3 cellular contexts compared by ENCODE assay signal in genomic region chr17:4118095-4118743, GRCh38.
TF ChIP-seq lines count a peak whose summit lies in the region.

No MANE protein-coding gene starts in this region.

TF ChIP-seq in A549, 52 proteins besides CTCF, POLR2A, EP300 and RAD21:
- TF ChIP-seq NFE2L2 (conservative IDR thresholded peaks at IDR 0.05; ENCODE audit: low read length) (peak; percentile 30; the same call in 1 of the 2 replicates), REST (IDR thresholded peaks at IDR 0.05) (no peak), MAFK (IDR thresholded peaks at IDR 0.05; ENCODE audit: partially characterized antibody) (peak; percentile 61)

TF ChIP-seq in GM23338, 12 proteins besides CTCF, POLR2A, EP300 and RAD21 (continues in another document):
- TF ChIP-seq JUNB (IDR thresholded peaks at IDR 0.05; ENCODE audit: unreplicated experiment) (no peak), CREB1 (CRISPR knock-in tag; IDR thresholded peaks at IDR 0.05; ENCODE audit: low read depth) (no peak), EZH2 (IDR thresholded peaks at IDR 0.05; ENCODE audit: low read depth, unreplicated experiment) (no peak), ETS1 (IDR thresholded peaks at IDR 0.05) (no peak), REST (IDR thresholded peaks at IDR 0.05; ENCODE audit: unreplicated experiment) (no peak), ZNF462 (CRISPR knock-in tag; IDR thresholded peaks at IDR 0.05) (no peak), EZH2phosphoT487 (IDR thresholded peaks at IDR 0.05; ENCODE audit: unreplicated experiment) (no peak), NANOG (IDR thresholded peaks at IDR 0.05; ENCODE audit: borderline replicate concordance) (no peak), STAT1 (IDR thresholded peaks at IDR 0.05; ENCODE audit: unreplicated experiment) (no peak), ZNF114 (CRISPR knock-in tag; IDR thresholded peaks at IDR 0.05) (no peak), POLR2AphosphoS5 (IDR thresholded peaks at IDR 0.05; ENCODE audit: low read depth) (no peak)

TF ChIP-seq in HepG2, 621 proteins besides CTCF, POLR2A, EP300 and RAD21:
- TF ChIP-seq MAFK (conservative IDR thresholded peaks at IDR 0.05 in 1 of 2, IDR thresholded peaks at IDR 0.05 in 1 of 2; ENCODE audit: low read length in 2 of 2) (0 out of 4 replicates have a peak, but pooled peaks of 1 of the 2 experiments have one; percentile 12), NFE2L2 (IDR thresholded peaks at IDR 0.05; ENCODE audit: low read length) (peak; percentile 42; the same call in 1 of the 2 replicates), NBN (conservative IDR thresholded peaks at IDR 0.05) (no peak)
